Comparison of ENCODE assay signal across 8 cellular contexts in genomic region chr10:33335550-33335799, GRCh38. TPM values are rescaled to one million over a fixed set of nuclear protein-coding genes. Genes with fewer than 3 reads are reported as not detected.
DNase-seq lines count a peak whose midpoint lies in the region; ATAC-seq and TF ChIP-seq lines count a peak whose summit lies in the region.

No MANE protein-coding gene starts in this region.

- peak overlapping the region; percentile 81 for H3K4me3 Mint-ChIP-seq in GM23338

- ATAC-seq in GM23338, result no peak
- no peak for ATAC-seq in HG02642 (IDR thresholded peaks at IDR 0.05; ENCODE audit: poor library complexity, unreplicated experiment)
- ATAC-seq in HG03378 (IDR thresholded peaks at IDR 0.05; ENCODE audit: unreplicated experiment), result no peak

- no peak overlapping the region for H3K27ac Mint-ChIP-seq in GM23338

- H3K4me2 ChIP-seq in GM23338, result peak overlapping the region; percentile 95
- peak overlapping the region; percentile 99 for H3K4me2 ChIP-seq in hepatocyte

- H3K4me1 ChIP-seq in GM23338 (ENCODE audit: insufficient read depth) (peaks cover 18% of the 10 kb centered on the region), hepatocyte (ENCODE audit: insufficient read depth) (peaks cover 19% of the 10 kb centered on the region), spleen (peaks cover 0 to 51% (median 36%) of the 10 kb centered on the region in 6 donors)

- TF ChIP-seq POLR2A in spleen (IDR thresholded peaks at IDR 0.05), result no peak

- no peaks in the 10 kb centered on the region for H4K20me1 ChIP-seq in GM23338 (replicated peaks; ENCODE audit: insufficient read depth)
- no peaks in the 10 kb centered on the region for H4K20me1 ChIP-seq in hepatocyte (ENCODE audit: insufficient read depth, poor library complexity, severe bottlenecking)

- H3K79me2 ChIP-seq in GM23338 (replicated peaks; ENCODE audit: insufficient read depth) (no peaks in the 10 kb centered on the region), hepatocyte (peaks cover 40% of the 10 kb centered on the region)

- H3K27me3 Mint-ChIP-seq in GM23338 (ENCODE audit: insufficient read depth, low read depth, poor library complexity), result peaks cover 44% of the 10 kb centered on the region

- H3K9me2 ChIP-seq in GM23338 (ENCODE audit: insufficient read depth), result no peaks in the 10 kb centered on the region
- no peaks in the 10 kb centered on the region for H3K9me2 ChIP-seq in hepatocyte (replicated peaks; ENCODE audit: insufficient read depth)

- H3K9me3 ChIP-seq in WERI-Rb-1 (ENCODE audit: severe bottlenecking) (no peaks in the 10 kb centered on the region), hepatocyte (ENCODE audit: low read depth) (no peaks in the 10 kb centered on the region), spleen (no peaks in the 10 kb centered on the region)

- DNase-seq in GM23338 (ENCODE audit: low spot score), result peak; percentile 24
- DNase-seq in WERI-Rb-1, result no peak
- DNase-seq in hepatocyte (ENCODE audit: low spot score), result no peak
- no peak for DNase-seq in spleen
- no peak for DNase-seq in T-helper 2 cell
- no peak for DNase-seq in medulla oblongata (ENCODE audit: extremely low spot score)

- H3K9me3 Mint-ChIP-seq in GM23338, result peaks cover 2% of the 10 kb centered on the region; the same call in 1 of the 3 replicates

- H3F3A ChIP-seq in GM23338 (replicated peaks; ENCODE audit: low read depth), result no peaks in the 10 kb centered on the region

- H3K36me3 ChIP-seq in GM23338 (ENCODE audit: insufficient read depth), result no peaks in the 10 kb centered on the region
- H3K36me3 ChIP-seq in WERI-Rb-1, result no peaks in the 10 kb centered on the region
- no peaks in the 10 kb centered on the region for H3K36me3 ChIP-seq in hepatocyte (replicated peaks; ENCODE audit: insufficient read depth, low read depth)
- H3K36me3 ChIP-seq in spleen, result no peaks in the 10 kb centered on the region

- H3K4me3 ChIP-seq in GM23338 (peak overlapping the region; percentile 85), WERI-Rb-1 (ENCODE audit: low read depth, low read length) (peak overlapping the region; percentile 36), hepatocyte (peak overlapping the region; percentile 92), spleen (peak overlapping the region; percentile 48 to 73 (median 54))

- no peaks in the 10 kb centered on the region for H3K36me3 Mint-ChIP-seq in GM23338 (ENCODE audit: low read depth)

- no peak for TF ChIP-seq CTCF in GM23338 (conservative IDR thresholded peaks at IDR 0.05; ENCODE audit: low read depth in 2 of 2)
- TF ChIP-seq CTCF in WERI-Rb-1 (IDR thresholded peaks at IDR 0.05; ENCODE audit: low read depth, low read length), result no peak
- no peak for TF ChIP-seq CTCF in hepatocyte (IDR thresholded peaks at IDR 0.05; ENCODE audit: poor library complexity)
- no peak for TF ChIP-seq CTCF in spleen (IDR thresholded peaks at IDR 0.05 in 8 of 11, conservative IDR thresholded peaks at IDR 0.05 in 3 of 11)

- 0% methylated on average over 3 of the region's 21 CpGs for WGBS in hepatocyte (ENCODE audit: low lambda C conversion rate, missing lambda C conversion rate)
- 0 to 3% (median 2%) methylated on average over 7 to 21 of the region's 21 CpGs; no CpG with 5 or more reads in 1 of the 5 donors for WGBS in spleen, 5 donors

- H3K4me1 Mint-ChIP-seq in GM23338, result peaks cover 27% of the 10 kb centered on the region

- H3K27ac ChIP-seq in GM23338 (ENCODE audit: low read depth) (no peak overlapping the region), WERI-Rb-1 (no peak overlapping the region), hepatocyte (peak overlapping the region; percentile 93), spleen (peak overlapping the region; percentile 71 to 94 (median 91))

- H2AFZ ChIP-seq in GM23338, result peak overlapping the region; percentile 99
- peak overlapping the region; percentile 73 for H2AFZ ChIP-seq in hepatocyte

- H3K27me3 ChIP-seq in GM23338 (ENCODE audit: insufficient read depth), result peaks cover 76% of the 10 kb centered on the region
- peaks cover 32% of the 10 kb centered on the region for H3K27me3 ChIP-seq in WERI-Rb-1 (ENCODE audit: insufficient read depth, low read depth, severe bottlenecking)
- H3K27me3 ChIP-seq in hepatocyte, result no peaks in the 10 kb centered on the region
- peaks cover 0 to 71% (median 24%) of the 10 kb centered on the region in 7 donors for H3K27me3 ChIP-seq in spleen (replicated peaks in 1 of 7)

- intact Hi-C loops in spleen (cut with DNase I; ENCODE audit: low total_unique reads), result no loop called here

TF ChIP-seq in GM23338, 12 proteins besides CTCF, POLR2A, EP300 and RAD21 (continues in another document):
- TF ChIP-seq NANOG (IDR thresholded peaks at IDR 0.05; ENCODE audit: borderline replicate concordance) (no peak), JUNB (IDR thresholded peaks at IDR 0.05; ENCODE audit: unreplicated experiment) (no peak), ZNF331 (CRISPR knock-in tag; IDR thresholded peaks at IDR 0.05; ENCODE audit: low read depth) (no peak), EZH2 (IDR thresholded peaks at IDR 0.05; ENCODE audit: low read depth, unreplicated experiment) (no peak), ZNF114 (CRISPR knock-in tag; IDR thresholded peaks at IDR 0.05) (no peak), POLR2AphosphoS5 (IDR thresholded peaks at IDR 0.05; ENCODE audit: low read depth) (no peak), EZH2phosphoT487 (IDR thresholded peaks at IDR 0.05; ENCODE audit: unreplicated experiment) (no peak), ZNF462 (CRISPR knock-in tag; IDR thresholded peaks at IDR 0.05) (no peak)
- TF ChIP-seq, protein P1, sequence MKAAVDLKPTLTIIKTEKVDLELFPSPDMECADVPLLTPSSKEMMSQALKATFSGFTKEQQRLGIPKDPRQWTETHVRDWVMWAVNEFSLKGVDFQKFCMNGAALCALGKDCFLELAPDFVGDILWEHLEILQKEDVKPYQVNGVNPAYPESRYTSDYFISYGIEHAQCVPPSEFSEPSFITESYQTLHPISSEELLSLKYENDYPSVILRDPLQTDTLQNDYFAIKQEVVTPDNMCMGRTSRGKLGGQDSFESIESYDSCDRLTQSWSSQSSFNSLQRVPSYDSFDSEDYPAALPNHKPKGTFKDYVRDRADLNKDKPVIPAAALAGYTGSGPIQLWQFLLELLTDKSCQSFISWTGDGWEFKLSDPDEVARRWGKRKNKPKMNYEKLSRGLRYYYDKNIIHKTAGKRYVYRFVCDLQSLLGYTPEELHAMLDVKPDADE (IDR thresholded peaks at IDR 0.05), result no peak

RNA-seq across cellular contexts. Expression of gene NRP1, which starts 1.0 kb away (rescaled TPM):
- total RNA-seq in GM23338 (2014; rRNA removed; shearing (Covaris generic)), result 3.5 and 3.9 TPM in 2 replicates
- polyA plus RNA-seq in GM23338 (2016; fragmentation: Nextera tagmentation; extraction: Ambion mirVana) (2.9 and 3.6 TPM in 2 replicates), hepatocyte (32.2 and 35.3 TPM in 2 replicates), spleen (1 to 10 TPM; 4.8 to 8.7 (median 7.3) TPM)
- total RNA-seq in hepatocyte (44.5 and 46.9 TPM in 2 replicates), spleen (100 to 1,000 TPM in 6 of 7 donors, 10 to 100 TPM in 1; 96.8 to 202 (median 145) TPM)

Comparison
In these comparisons a context has a peak if more than half of its experiments do, and no peak if none do; other contexts are left out.
1. H3K27ac ChIP-seq: peak in hepatocyte (single experiment) and spleen (8 of 8); none in GM23338 (single experiment) and WERI-Rb-1 (single experiment).
2. H3K4me3 ChIP-seq: peak in every context shown above with its lines; median percentile 92 in hepatocyte; 85 in GM23338; 54 in spleen; 36 in WERI-Rb-1.